ENCODE assay signal across 27 cellular contexts in the genomic region with DNA sequence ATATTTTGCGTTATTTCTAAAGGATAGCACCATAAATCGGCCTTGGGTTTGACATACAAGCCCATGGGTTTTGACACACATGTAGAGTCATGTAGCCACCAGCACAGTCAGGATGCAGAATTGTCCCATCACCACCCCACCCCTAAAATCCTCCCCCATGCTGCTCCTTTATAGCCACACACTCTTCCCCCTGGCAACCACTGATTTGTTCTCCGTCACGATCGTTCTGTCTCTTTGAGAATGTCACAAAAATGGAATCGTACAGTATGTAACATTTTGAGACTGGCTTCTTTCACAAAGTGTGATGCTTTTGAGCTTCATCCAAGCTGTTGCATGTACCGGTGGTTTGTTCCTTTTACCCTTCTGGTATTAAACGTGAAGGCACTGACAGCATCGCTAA. TPM values are rescaled to one million over a fixed set of nuclear protein-coding genes. Genes with fewer than 3 reads are reported as not detected.
"Had no signal": no experiment of that assay in that cellular context is flagged by ENCODE, and none has a peak within 500 bp of the region (broad histone marks: within the 10 kb centered on the region; RNA-seq: fewer than 3 reads in every experiment).

No MANE protein-coding gene starts in this region.

- ATAC-seq: activated T-helper 17 cell treated with anti-CD3 and anti-CD28 coated beads, Interleukin-2, amount 50 U/mL, for 72 hours; Panc1; Right ventricle myocardium inferior; T-cell had no signal

- H3K4me3 ChIP-seq: SK-N-MC had no signal

- DNase-seq: activated CD4-positive, alpha-beta T cell treated with anti-CD3 and anti-CD28 coated beads for 48 hours; activated CD4-positive, alpha-beta T cell treated with anti-CD3 and anti-CD28 coated beads, Interleukin-2, amount 50 U/mL, for 48 hours; activated CD4-positive, CD25-positive, alpha-beta regulatory T cell; activated gamma-delta T cell treated with Interleukin-2 at 50 U/mL for 16 hours; activated naive CD8-positive, alpha-beta T cell treated with anti-CD3 and anti-CD28 coated beads for 36 hours; activated T-cell treated with anti-CD3 and anti-CD28 coated beads for 4 hours; caudate nucleus; IMR-90; Kasumi-1; KBM-7; NCI-H1092; NCI-H1417; NCI-H1694; NCI-H2029; NCI-H2107; NCI-H226; NCI-H510A; NCI-H526 treated with DMSO at 0.1 percent for 48 hours; RPMI8226; T-cell; T-helper 2 cell; T1000 had no signal

- H3K27ac ChIP-seq: SK-N-MC, VCaP had no signal

RNA-seq across cellular contexts. Expression of gene CRACDL, which starts 39.1 kb away (rescaled TPM):
- total RNA-seq: IMR-90 had no signal
